ENCODE assay signal across 11 cellular contexts in genomic region chr12:85016423-85016822, GRCh38. TPM values are rescaled to one million over a fixed set of nuclear protein-coding genes. Genes with fewer than 3 reads are reported as not detected.
DNase-seq lines count a peak whose midpoint lies in the region; ATAC-seq, FAIRE-seq and TF ChIP-seq lines count a peak whose summit lies in the region.
"Had no signal": no experiment of that assay in that cellular context is flagged by ENCODE, and none has a peak within 500 bp of the region (broad histone marks: within the 10 kb centered on the region; RNA-seq: fewer than 3 reads in every experiment).

No MANE protein-coding gene starts in this region.

- no peaks in the 10 kb centered on the region for H3K27me3 ChIP-seq in endothelial cell of umbilical vein (ENCODE audit: control insufficient read depth in 2 of 2, insufficient read depth in 2 of 2, low read length in 2 of 2)
- no peaks in the 10 kb centered on the region for H3K27me3 ChIP-seq in CD8-positive, alpha-beta memory T cell (ENCODE audit: insufficient read depth, low read length, poor library complexity, severe bottlenecking)
- H3K27me3 ChIP-seq: spleen had no signal

- POLR2A ChIA-PET in endothelial cell of umbilical vein (lab: Charles Lee): no interaction called here
- POLR2A ChIA-PET in CD8-positive, alpha-beta memory T cell (lab: Charles Lee): no interaction called here

- FAIRE-seq in endothelial cell of umbilical vein (lab: Jason Lieb, UNC): peak; percentile 33
- FAIRE-seq: colon had no signal

- DNase-seq in DMS53 (lab: John Stamatoyannopoulos, UW) (peak; percentile 64), OCI-M1 (lab: John Stamatoyannopoulos, UW) (peak; percentile 36), endothelial cell of umbilical vein (ENCODE audit: low read depth, low spot score) (peak; percentile 67), non-pigmented ciliary epithelial cell (ENCODE audit: low read depth) (peak; percentile 96), NCI-H2107 (lab: John Stamatoyannopoulos, UW) (no peak)
- DNase-seq in CD8-positive, alpha-beta memory T cell: no peak
- DNase-seq: NCI-H1048, spleen had no signal

- peaks cover 6% of the 10 kb centered on the region for H3K4me1 ChIP-seq in endothelial cell of umbilical vein (ENCODE audit: control insufficient read depth, extremely low read depth, insufficient read depth, low read length)
- no peaks in the 10 kb centered on the region for H3K4me1 ChIP-seq in CD8-positive, alpha-beta memory T cell (ENCODE audit: insufficient read depth, low read length)
- H3K4me1 ChIP-seq: spleen had no signal

- H4K20me1 ChIP-seq in endothelial cell of umbilical vein (replicated peaks; ENCODE audit: control insufficient read depth, extremely low read depth, insufficient read depth, low read length): no peaks in the 10 kb centered on the region

- no peak overlapping the region for H3K4me2 ChIP-seq in endothelial cell of umbilical vein (ENCODE audit: insufficient read depth, low read length)

- intact Hi-C loops in endothelial cell of umbilical vein (cut with micrococcal nuclease): no loop called here

- no peak overlapping the region for H3K27ac Mint-ChIP-seq in CD8-positive, alpha-beta memory T cell

- no peaks in the 10 kb centered on the region for H3K4me1 Mint-ChIP-seq in CD8-positive, alpha-beta memory T cell

- H3K9me3 Mint-ChIP-seq in CD8-positive, alpha-beta memory T cell: no peaks in the 10 kb centered on the region

- CTCF ChIA-PET in endothelial cell of umbilical vein (lab: Charles Lee): no interaction called here
- CTCF ChIA-PET in CD8-positive, alpha-beta memory T cell (lab: Charles Lee): no interaction called here

- no peaks in the 10 kb centered on the region for H3K9me3 ChIP-seq in endothelial cell of umbilical vein (replicated peaks; ENCODE audit: control insufficient read depth, insufficient read depth, low read length)
- H3K9me3 ChIP-seq in CD8-positive, alpha-beta memory T cell (ENCODE audit: low read length): no peaks in the 10 kb centered on the region
- H3K9me3 ChIP-seq: spleen had no signal

- H3K36me3 ChIP-seq in endothelial cell of umbilical vein (ENCODE audit: control insufficient read depth in 2 of 2, extremely low read depth in 1 of 2, insufficient read depth in 2 of 2, low read length in 2 of 2): no peaks in the 10 kb centered on the region
- no peaks in the 10 kb centered on the region for H3K36me3 ChIP-seq in CD8-positive, alpha-beta memory T cell (ENCODE audit: insufficient read depth, low read length)
- H3K36me3 ChIP-seq: spleen had no signal

- dilution Hi-C loops in endothelial cell of umbilical vein (cut with MboI; ENCODE audit: extremely low pct_ligation_motif_present, low sequenced_read_pairs): no loop called here

- no TSS peak for BruUV-seq in endothelial cell of umbilical vein (replicated peaks; lab: Mats Ljungman, UMichigan)

- no peak overlapping the region for H3K27ac ChIP-seq in endothelial cell of umbilical vein (ENCODE audit: insufficient read depth, low read depth, low read length)
- no peak overlapping the region for H3K27ac ChIP-seq in CD8-positive, alpha-beta memory T cell (ENCODE audit: low read depth, low read length)
- H3K27ac ChIP-seq: spleen had no signal

- H3K36me3 Mint-ChIP-seq in CD8-positive, alpha-beta memory T cell: no peaks in the 10 kb centered on the region

- no peak for ATAC-seq in GM18861 (IDR thresholded peaks at IDR 0.05; ENCODE audit: unreplicated experiment)
- no peak for ATAC-seq in GM19324 (IDR thresholded peaks at IDR 0.05; ENCODE audit: low FRiP score, unreplicated experiment)

- no peak overlapping the region for H3K9ac ChIP-seq in endothelial cell of umbilical vein (replicated peaks; ENCODE audit: extremely low read depth, insufficient read depth, low read length)

- H3K4me3 Mint-ChIP-seq in CD8-positive, alpha-beta memory T cell: no peak overlapping the region

- H3K4me3 ChIP-seq in endothelial cell of umbilical vein (replicated peaks in 1 of 3; ENCODE audit: insufficient read depth in 1 of 3, low read depth in 1 of 3, low read length in 3 of 3): no peak overlapping the region
- no peak overlapping the region for H3K4me3 ChIP-seq in CD8-positive, alpha-beta memory T cell (ENCODE audit: low read length)
- H3K4me3 ChIP-seq: spleen had no signal

- H3K9me1 ChIP-seq in endothelial cell of umbilical vein (replicated peaks; ENCODE audit: control insufficient read depth, extremely low read depth, insufficient read depth, low read length): no peaks in the 10 kb centered on the region

- no peak overlapping the region for H2AFZ ChIP-seq in endothelial cell of umbilical vein (ENCODE audit: low read depth, low read length)

- H3K79me2 ChIP-seq in endothelial cell of umbilical vein (ENCODE audit: control insufficient read depth, insufficient read depth, low read length): no peaks in the 10 kb centered on the region

- TF ChIP-seq CTCF in endothelial cell of umbilical vein (IDR thresholded peaks at IDR 0.05; ENCODE audit: extremely low read depth in 1 of 2, insufficient read depth in 1 of 2, low read depth in 1 of 2, low read length in 2 of 2): no peak

- no peak for TF ChIP-seq POLR2A in endothelial cell of umbilical vein (IDR thresholded peaks at IDR 0.05; ENCODE audit: low read depth, low read length)

- no peaks in the 10 kb centered on the region for H3K27me3 Mint-ChIP-seq in CD8-positive, alpha-beta memory T cell

TF ChIP-seq in endothelial cell of umbilical vein, 7 proteins besides CTCF, POLR2A, EP300 and RAD21:
- TF ChIP-seq MAX (IDR thresholded peaks at IDR 0.05; ENCODE audit: insufficient read depth, insufficient read length) (no peak), JUN (IDR thresholded peaks at IDR 0.05; ENCODE audit: borderline replicate concordance, insufficient read depth, insufficient read length, low read depth) (peak; percentile 61), FOS (IDR thresholded peaks at IDR 0.05; ENCODE audit: borderline replicate concordance, insufficient read depth, low read length) (peak; percentile 95)

RNA-seq across cellular contexts. Expression of gene TSPAN19, which starts 19.7 kb away (rescaled TPM):
- not detected in 2 replicates for total RNA-seq in endothelial cell of umbilical vein
- polyA plus RNA-seq in endothelial cell of umbilical vein: not detected in 2 replicates
- not detected in 2 replicates for polyA plus RNA-seq in endothelial cell of umbilical vein (2011; cell fraction: cytosol; rRNA removed)
- 0.04 TPM in 1 of 2 replicates, not detected in the other for polyA plus RNA-seq in endothelial cell of umbilical vein (2011; cell fraction: nucleus; rRNA removed)
- 0.05 TPM in 1 of 2 replicates, not detected in the other for polyA plus RNA-seq in endothelial cell of umbilical vein (2012)
- polyA minus RNA-seq in endothelial cell of umbilical vein: not detected in 2 replicates
- 1.0 TPM for polyA minus RNA-seq in endothelial cell of umbilical vein (2011; cell fraction: cytosol; rRNA and poly(A)+ RNA removed)
- polyA minus RNA-seq in endothelial cell of umbilical vein (2011; cell fraction: nucleus; rRNA and poly(A)+ RNA removed): not detected in 2 replicates
- total RNA-seq in CD8-positive, alpha-beta memory T cell: not detected
- polyA plus RNA-seq in CD8-positive, alpha-beta memory T cell: not detected

RNA-seq across cellular contexts. Expression of gene LRRIQ1, which starts 19.7 kb away (rescaled TPM):
- total RNA-seq in endothelial cell of umbilical vein: 0.20 and 0.21 TPM in 2 replicates
- 0.06 and 0.08 TPM in 2 replicates for polyA plus RNA-seq in endothelial cell of umbilical vein
- polyA plus RNA-seq in endothelial cell of umbilical vein (2011; cell fraction: cytosol; rRNA removed): 0.03 and 0.08 TPM in 2 replicates
- 0.38 and 1.2 TPM in 2 replicates for polyA plus RNA-seq in endothelial cell of umbilical vein (2011; cell fraction: nucleus; rRNA removed)
- 0.40 and 1.1 TPM in 2 replicates for polyA plus RNA-seq in endothelial cell of umbilical vein (2012)
- polyA minus RNA-seq in endothelial cell of umbilical vein: not detected in 2 replicates
- 1.5 TPM for polyA minus RNA-seq in endothelial cell of umbilical vein (2011; cell fraction: cytosol; rRNA and poly(A)+ RNA removed)
- 0.82 and 0.87 TPM in 2 replicates for polyA minus RNA-seq in endothelial cell of umbilical vein (2011; cell fraction: nucleus; rRNA and poly(A)+ RNA removed)
- total RNA-seq in CD8-positive, alpha-beta memory T cell: under 1 TPM in 1 of 2 experiments, not detected in 1; 0.07 TPM
- not detected for polyA plus RNA-seq in CD8-positive, alpha-beta memory T cell

Comparison
In these comparisons a context has a peak if more than half of its experiments do, and no peak if none do; other contexts are left out.
1. DNase-seq: peak in DMS53 (single experiment), OCI-M1 (single experiment), endothelial cell of umbilical vein (single experiment) and non-pigmented ciliary epithelial cell (single experiment); none in NCI-H2107 (single experiment) and CD8-positive, alpha-beta memory T cell (0 of 5).